ENCODE assay signal across 26 cellular contexts in the genomic region with DNA sequence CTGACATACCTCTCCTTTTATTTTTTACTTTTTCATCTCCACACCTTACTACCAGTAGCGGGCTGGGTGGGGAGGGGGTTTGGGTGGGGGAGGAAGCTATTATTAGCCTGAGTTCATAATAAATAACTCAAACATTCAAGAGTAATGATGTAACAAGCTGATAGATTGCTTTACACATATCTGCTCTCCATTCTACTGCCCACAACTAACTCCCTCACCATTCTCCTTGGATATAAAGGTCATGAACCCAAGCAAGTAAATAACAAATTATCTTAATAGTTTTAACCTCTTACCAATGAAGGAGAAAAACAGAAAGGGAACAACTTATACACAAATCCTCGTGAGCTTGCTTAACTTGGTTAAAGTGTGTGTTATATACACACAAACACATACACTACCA.
"Had no signal": no experiment of that assay in that cellular context is flagged by ENCODE, and none has a peak within 500 bp of the region (broad histone marks: within the 10 kb centered on the region; RNA-seq: fewer than 3 reads in every experiment).

No MANE protein-coding gene starts in this region.

- H3K36me3 Mint-ChIP-seq: WTC11 had no signal

- DNase-seq: activated CD8-positive, alpha-beta memory T cell treated with anti-CD3 and anti-CD28 coated beads for 24 hours; activated CD8-positive, alpha-beta memory T cell treated with anti-CD3 and anti-CD28 coated beads, Interleukin-2, amount 50 U/mL, for 4 hours; activated naive CD8-positive, alpha-beta T cell treated with anti-CD3 and anti-CD28 coated beads for 36 hours; activated T-cell treated with anti-CD3 and anti-CD28 coated beads, Interleukin-2, amount 50 U/mL, for 24 hours; amniotic stem cell; cerebellar nuclear complex; head of caudate nucleus; mucosa of descending colon; occipital lobe; right lobe of liver; small intestine; stimulated activated CD4-positive, alpha-beta T cell treated with anti-CD3 and anti-CD28 coated beads, Interleukin-15, amount 100 ng/mL, for 24 hours; stimulated activated CD4-positive, alpha-beta T cell treated with anti-CD3 and anti-CD28 coated beads, Interleukin-2, amount 100 ng/mL, for 48 hours; stimulated activated naive CD4-positive, alpha-beta T cell; T1000; testis; upper lobe of left lung had no signal

- H3K9me3 Mint-ChIP-seq: activated naive CD8-positive, alpha-beta T cell treated with anti-CD3 and anti-CD28 coated beads for 36 hours; activated T-cell treated with anti-CD3 and anti-CD28 coated beads, Interleukin-2, amount 50 U/mL, for 24 hours; activated T-helper 17 cell treated with anti-CD3 and anti-CD28 coated beads, Interleukin-2, amount 50 U/mL, for 72 hours; memory B cell; neural crest cell; T-helper 1 cell treated with Interleukin-12 subunit alpha and Interleukin-12 subunit beta and Interleukin-4 antibody, amounts not matched to agents 30 μg/mL and 1 μg/mL, for 36 hours; WTC11 had no signal

- H3K27ac Mint-ChIP-seq: activated naive CD8-positive, alpha-beta T cell treated with anti-CD3 and anti-CD28 coated beads for 36 hours; activated T-cell treated with anti-CD3 and anti-CD28 coated beads, Interleukin-2, amount 50 U/mL, for 24 hours; activated T-helper 17 cell treated with anti-CD3 and anti-CD28 coated beads, Interleukin-2, amount 50 U/mL, for 72 hours; memory B cell; T-helper 1 cell treated with Interleukin-12 subunit alpha and Interleukin-12 subunit beta and Interleukin-4 antibody, amounts not matched to agents 30 μg/mL and 1 μg/mL, for 36 hours; WTC11 had no signal

- H3K4me3 Mint-ChIP-seq: activated naive CD8-positive, alpha-beta T cell treated with anti-CD3 and anti-CD28 coated beads for 36 hours; activated T-cell treated with anti-CD3 and anti-CD28 coated beads, Interleukin-2, amount 50 U/mL, for 24 hours; activated T-helper 17 cell treated with anti-CD3 and anti-CD28 coated beads, Interleukin-2, amount 50 U/mL, for 72 hours; memory B cell; neural crest cell; T-helper 1 cell treated with Interleukin-12 subunit alpha and Interleukin-12 subunit beta and Interleukin-4 antibody, amounts not matched to agents 30 μg/mL and 1 μg/mL, for 36 hours; WTC11 had no signal

- H3K4me1 Mint-ChIP-seq: activated T-helper 17 cell treated with anti-CD3 and anti-CD28 coated beads, Interleukin-2, amount 50 U/mL, for 72 hours had no signal

- H3K27me3 Mint-ChIP-seq: activated naive CD8-positive, alpha-beta T cell treated with anti-CD3 and anti-CD28 coated beads for 36 hours; activated T-cell treated with anti-CD3 and anti-CD28 coated beads, Interleukin-2, amount 50 U/mL, for 24 hours; activated T-helper 17 cell treated with anti-CD3 and anti-CD28 coated beads, Interleukin-2, amount 50 U/mL, for 72 hours; memory B cell had no signal

- H3K36me3 ChIP-seq: breast epithelium, right lobe of liver had no signal

- H3K27me3 ChIP-seq: breast epithelium, esophagus muscularis mucosa, gastroesophageal sphincter, right lobe of liver, testis, upper lobe of left lung had no signal

- H3K4me1 ChIP-seq: breast epithelium, right lobe of liver, upper lobe of left lung had no signal

- ATAC-seq: activated T-helper 17 cell treated with anti-CD3 and anti-CD28 coated beads, Interleukin-2, amount 50 U/mL, for 72 hours; gastroesophageal sphincter; mucosa of descending colon; right lobe of liver; WTC11 had no signal

- H3K9me3 ChIP-seq: breast epithelium, esophagus muscularis mucosa, gastroesophageal sphincter, mucosa of descending colon, right lobe of liver, testis, upper lobe of left lung had no signal

- H3K4me3 ChIP-seq: breast epithelium, coronary artery, esophagus muscularis mucosa, gastroesophageal sphincter, mucosa of descending colon, right lobe of liver, testis, upper lobe of left lung had no signal

- H3K27ac ChIP-seq: breast epithelium, coronary artery, right lobe of liver, upper lobe of left lung had no signal
